ENCODE assay signal across 8 cellular contexts in genomic region chr6:27132532-27133280, GRCh38.
DNase-seq lines count a peak whose midpoint lies in the region; ATAC-seq, FAIRE-seq and TF ChIP-seq lines count a peak whose summit lies in the region.

No MANE protein-coding gene starts in this region.

- no peaks in the 10 kb centered on the region for H3K9me3 ChIP-seq in iPS-18c (ENCODE audit: control insufficient read depth, insufficient read depth, low read length)
- H3K9me3 ChIP-seq in skeletal muscle satellite cell (replicated peaks; ENCODE audit: low read length) = no peaks in the 10 kb centered on the region

- no peak for TF ChIP-seq CTCF in MCF 10A (IDR thresholded peaks at IDR 0.05; ENCODE audit: unreplicated experiment)

- H3K4me1 ChIP-seq in skeletal muscle satellite cell (ENCODE audit: control insufficient read depth, insufficient read depth, low read length) = peaks cover 21% of the 10 kb centered on the region

- H3K4me3 Mint-ChIP-seq in MCF 10A (ENCODE audit: unreplicated experiment) = no peak overlapping the region

- H3K4me1 Mint-ChIP-seq in MCF 10A (ENCODE audit: insufficient read depth, unreplicated experiment) = peaks cover 11% of the 10 kb centered on the region

- no peaks in the 10 kb centered on the region for H3K27me3 Mint-ChIP-seq in MCF 10A (ENCODE audit: insufficient read depth, unreplicated experiment)

- peak; percentile 96 for FAIRE-seq in TTC549 (lab: Jason Lieb, UNC)

- POLR2A ChIA-PET in MCF 10A (lab: Yijun Ruan, JAX) = interaction anchor here (0.6 to 9.3 kb wide), 63 partner anchors 9 to 1740 kb away, joined by 3 to 621 read pairs (median 5); partner anchors contain the start of gene ZKSCAN8

- peak overlapping the region; percentile 81 for H3K4me3 ChIP-seq in iPS-18c (ENCODE audit: insufficient read depth, low read depth, low read length)
- peak overlapping the region; percentile 77 for H3K4me3 ChIP-seq in skeletal muscle satellite cell (ENCODE audit: low read length)

- H3K9me3 Mint-ChIP-seq in MCF 10A (ENCODE audit: unreplicated experiment) = no peaks in the 10 kb centered on the region

- H3K27ac Mint-ChIP-seq in MCF 10A (ENCODE audit: low read depth, unreplicated experiment) = no peak overlapping the region

- peak overlapping the region; percentile 86 for H3K9ac ChIP-seq in skeletal muscle satellite cell (ENCODE audit: low read depth, low read length)

- DNase-seq in A172 (ENCODE audit: low spot score) = peak; percentile 100
- DNase-seq in NCI-H2107 (lab: John Stamatoyannopoulos, UW) = peak; percentile 83
- DNase-seq in MCF 10A (ENCODE audit: unreplicated experiment) = peak; percentile 99

- BruUV-seq in MCF 10A (replicated peaks; lab: Mats Ljungman, UMichigan) = no TSS peak

- ATAC-seq in GM18520 (IDR thresholded peaks at IDR 0.05; ENCODE audit: unreplicated experiment) (peak; percentile 73), HG03064 (IDR thresholded peaks at IDR 0.05; ENCODE audit: low read depth, unreplicated experiment) (peak; percentile 70)

- H3K4me2 ChIP-seq in skeletal muscle satellite cell (ENCODE audit: low read length) = peak overlapping the region; percentile 88

- CTCF ChIA-PET in MCF 10A (lab: Yijun Ruan, JAX) = interaction anchor here (0.6 to 1.2 kb wide), 7 partner anchors 13 to 1596 kb away, joined by 3 to 9 read pairs (median 3); a partner anchor contains a TSS

- H3K27me3 ChIP-seq in skeletal muscle satellite cell (ENCODE audit: control insufficient read depth, insufficient read depth, low read length) = no peaks in the 10 kb centered on the region

- intact Hi-C loops in MCF 10A (cut with micrococcal nuclease) = loop anchor here (1.0 to 5.0 kb wide), 4 partner anchors 14 to 860 kb away; a partner anchor contains a TSS

- no peaks in the 10 kb centered on the region for H3K36me3 Mint-ChIP-seq in MCF 10A (ENCODE audit: insufficient read depth, unreplicated experiment)

- no peaks in the 10 kb centered on the region for H3K36me3 ChIP-seq in skeletal muscle satellite cell (ENCODE audit: insufficient read depth, low read length)

Comparison
In these comparisons a context has a peak if more than half of its experiments do, and no peak if none do; other contexts are left out.
1. Peak in every context shown above with its lines: DNase-seq, ATAC-seq and H3K4me3 ChIP-seq.